21 cellular contexts compared by ENCODE assay signal in the genomic region with DNA sequence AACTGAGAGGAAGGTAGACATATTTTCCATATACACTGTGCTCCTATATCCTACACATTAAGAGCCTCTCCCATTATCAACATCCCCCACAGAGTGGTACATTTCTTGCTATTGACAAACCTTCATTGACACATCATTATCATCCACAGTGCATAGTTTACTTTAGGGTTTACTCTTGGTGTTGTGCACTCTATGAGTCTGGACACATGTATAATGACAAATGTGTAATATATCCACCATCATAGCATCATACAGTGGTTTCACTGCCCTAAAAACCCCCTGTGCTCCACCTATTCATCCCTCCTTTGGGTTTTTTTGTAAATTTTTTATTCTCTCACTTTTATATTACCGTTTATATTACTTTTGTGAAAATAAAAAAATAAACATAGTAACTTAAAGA. TPM values are rescaled to one million over a fixed set of nuclear protein-coding genes. Genes with fewer than 3 reads are reported as not detected.
DNase-seq lines count a peak whose midpoint lies in the region; ATAC-seq and TF ChIP-seq lines count a peak whose summit lies in the region.
"Had no signal": no experiment of that assay in that cellular context is flagged by ENCODE, and none has a peak within 500 bp of the region (broad histone marks: within the 10 kb centered on the region; RNA-seq: fewer than 3 reads in every experiment).

No MANE protein-coding gene starts in this region.

- ATAC-seq in GM18907 (IDR thresholded peaks at IDR 0.05; ENCODE audit: unreplicated experiment) (peak; percentile 44), HG02938 (IDR thresholded peaks at IDR 0.05; ENCODE audit: unreplicated experiment) (peak; percentile 38)
- ATAC-seq: CD8-positive, alpha-beta T cell; sciatic nerve; WTC11 had no signal

- TF ChIP-seq CTCF in GM12865 (IDR thresholded peaks at IDR 0.05; ENCODE audit: insufficient read depth, low read depth, low read length, missing control alignments) (no peak), dorsolateral prefrontal cortex (IDR thresholded peaks at IDR 0.05 in 54 of 56, conservative IDR thresholded peaks at IDR 0.05 in 2 of 56; ENCODE audit: low read depth in 1 of 56, partially characterized antibody in 56 of 56) (no peak)

- no peaks in the 10 kb centered on the region for H3K27me3 ChIP-seq in dorsolateral prefrontal cortex

- DNase-seq in GM12865 (ENCODE audit: low read depth), result peak; percentile 45
- peak; percentile 91 for DNase-seq in NCI-H146 treated with DMSO at 0.1 percent for 48 hours (lab: John Stamatoyannopoulos, UW; ENCODE audit: unreplicated experiment)
- DNase-seq in HUDEP-2 (lab: John Stamatoyannopoulos, UW; ENCODE audit: unreplicated experiment in 76 of 76), result no peak
- DNase-seq in posterior vena cava (ENCODE audit: low spot score), result no peak
- DNase-seq in stimulated activated CD4-positive, alpha-beta T cell treated with anti-CD3 and anti-CD28 coated beads, Interleukin-4, amount 100 ng/mL, for 4 hours, result no peak
- no peak for DNase-seq in dorsolateral prefrontal cortex
- DNase-seq: activated gamma-delta T cell; anterior cingulate cortex; CD8-positive, alpha-beta T cell; foreskin fibroblast; IMR-90; nucleus accumbens; SHP77 treated with DMSO at 0.1 percent for 48 hours had no signal

- H3K4me3 ChIP-seq in GM12865 (ENCODE audit: low read depth, low read length) (no peak overlapping the region; the same call in 1 of the 2 replicates), dorsolateral prefrontal cortex (no peak overlapping the region)
- H3K4me3 ChIP-seq: thoracic aorta had no signal

- H3K27ac ChIP-seq in dorsolateral prefrontal cortex, result no peak overlapping the region
- H3K27ac ChIP-seq: thoracic aorta had no signal

- intact Hi-C loops in posterior vena cava (cut with DNase I) (no loop called here), dorsolateral prefrontal cortex (cut with DNase I) (no loop called here)

RNA-seq across cellular contexts. Expression of gene CLDN18, which starts 22.2 kb away (rescaled TPM):
- total RNA-seq in posterior vena cava (not detected), dorsolateral prefrontal cortex (not detected)
- total RNA-seq: CD8-positive, alpha-beta T cell; chondrocyte; IMR-90; left colon; T-helper 1 cell treated with Interleukin-12 subunit alpha and Interleukin-12 subunit beta and Interleukin-4 antibody, amounts not matched to agents 30 ng/mL and 1 ng/mL, for 36 hours had no signal

Comparison
In these comparisons a context has a peak if more than half of its experiments do, and no peak if none do; other contexts are left out.
1. DNase-seq: peak in GM12865 (single experiment) and NCI-H146 treated with DMSO at 0.1 percent for 48 hours (single experiment); none in HUDEP-2 (0 of 76), posterior vena cava (single experiment), stimulated activated CD4-positive, alpha-beta T cell treated with anti-CD3 and anti-CD28 coated beads, Interleukin-4, amount 100 ng/mL, for 4 hours (0 of 2) and dorsolateral prefrontal cortex (0 of 10).